Comparison of ENCODE assay signal across 1 cellular context in genomic region chr22:27879923-27880322, GRCh38.
A peak's percentile ranks its signal among the peaks of the same experiment; 100 is the strongest.
TF ChIP-seq lines count a peak whose summit lies in the region.

No MANE protein-coding gene starts in this region.

TF ChIP-seq in HepG2, 621 proteins besides CTCF, POLR2A, EP300 and RAD21 (continued from another document):
- TF ChIP-seq RERE (CRISPR knock-in tag; IDR thresholded peaks at IDR 0.05; ENCODE audit: low read depth) (no peak), POLR2G (IDR thresholded peaks at IDR 0.05; ENCODE audit: low read depth, low read length) (no peak), TEAD3 (CRISPR knock-in tag; optimal IDR thresholded peaks at IDR 0.05; ENCODE audit: borderline replicate concordance) (peak; percentile 27), IKZF4 (CRISPR knock-in tag; IDR thresholded peaks at IDR 0.05; ENCODE audit: borderline replicate concordance, low read depth, not compliant biosample characterization) (no peak), MYC (CRISPR knock-in tag; IDR thresholded peaks at IDR 0.05; ENCODE audit: borderline replicate concordance) (no peak), XRCC5 (optimal IDR thresholded peaks at IDR 0.05; ENCODE audit: low read length) (peak; percentile 26), NFYC (CRISPR knock-in tag; IDR thresholded peaks at IDR 0.05) (no peak), RXRA (CRISPR knock-in tag; IDR thresholded peaks at IDR 0.05) (no peak), TRAFD1 (CRISPR knock-in tag; IDR thresholded peaks at IDR 0.05; ENCODE audit: borderline replicate concordance) (no peak), GFI1 (CRISPR knock-in tag; IDR thresholded peaks at IDR 0.05; ENCODE audit: borderline replicate concordance) (no peak), E2F1 (CRISPR knock-in tag; IDR thresholded peaks at IDR 0.05) (no peak), ZNF513 (CRISPR knock-in tag; conservative IDR thresholded peaks at IDR 0.05) (no peak), FLYWCH1 (CRISPR knock-in tag; IDR thresholded peaks at IDR 0.05) (no peak), THAP8 (CRISPR knock-in tag; IDR thresholded peaks at IDR 0.05; ENCODE audit: borderline replicate concordance) (no peak), ZNF160 (CRISPR knock-in tag; IDR thresholded peaks at IDR 0.05) (no peak), ZNF644 (CRISPR knock-in tag; IDR thresholded peaks at IDR 0.05; ENCODE audit: low read depth) (peak; percentile 37; the same call in 1 of the 2 replicates), ZIK1 (CRISPR knock-in tag; IDR thresholded peaks at IDR 0.05; ENCODE audit: borderline replicate concordance, low read depth) (no peak), MXI1 (IDR thresholded peaks at IDR 0.05; ENCODE audit: borderline replicate concordance, low read depth, low read length) (no peak), STAG1 (CRISPR knock-in tag; IDR thresholded peaks at IDR 0.05) (peak; percentile 16; the same call in 1 of the 2 replicates), ZNF781 (CRISPR knock-in tag; IDR thresholded peaks at IDR 0.05; ENCODE audit: borderline replicate concordance, not compliant biosample characterization) (no peak), HNF1A (IDR thresholded peaks at IDR 0.05; ENCODE audit: low read depth) (no peak), HNF1A (CRISPR knock-in tag; IDR thresholded peaks at IDR 0.05; ENCODE audit: borderline replicate concordance) (no peak), HOXA3 (CRISPR knock-in tag; IDR thresholded peaks at IDR 0.05) (no peak)
